In genomic region chr18:31791817-31792579, GRCh38 we compare ENCODE assay signal across 10 cellular contexts.
A peak's percentile ranks its signal among the peaks of the same experiment; 100 is the strongest.
DNase-seq lines count a peak whose midpoint lies in the region; ATAC-seq lines count a peak whose summit lies in the region.
"Had no signal": no experiment of that assay in that cellular context is flagged by ENCODE, and none has a peak within 500 bp of the region (broad histone marks: within the 10 kb centered on the region; RNA-seq: fewer than 3 reads in every experiment).

No MANE protein-coding gene starts in this region.

- ATAC-seq in GM19438 (IDR thresholded peaks at IDR 0.05; ENCODE audit: low read depth, unreplicated experiment) (peak; percentile 94), HG03025 (IDR thresholded peaks at IDR 0.05; ENCODE audit: low FRiP score, unreplicated experiment) (peak; percentile 95)

- peak; percentile 91 for DNase-seq in CD1c-positive myeloid dendritic cell (ENCODE audit: extremely low spot score)
- peak; percentile 96 for DNase-seq in NOMO-1 treated with DMSO at 0.1 percent for 48 hours (lab: John Stamatoyannopoulos, UW; ENCODE audit: unreplicated experiment)
- no peak for DNase-seq in NCI-H2107 (lab: John Stamatoyannopoulos, UW)
- DNase-seq in NAMALWA (ENCODE audit: low spot score) = no peak
- DNase-seq in putamen (ENCODE audit: low spot score) = no peak
- no peak for DNase-seq in stimulated activated CD4-positive, alpha-beta T cell treated with anti-CD3 and anti-CD28 coated beads, Interleukin-4, amount 100 ng/mL, for 4 hours
- DNase-seq: NCI-H1417; stimulated activated CD4-positive, alpha-beta T cell treated with anti-CD3 and anti-CD28 coated beads, Interleukin-4, amount 100 ng/mL, for 24 hours had no signal

Comparison
In these comparisons a context has a peak if more than half of its experiments do, and no peak if none do; other contexts are left out.
1. DNase-seq: peak in CD1c-positive myeloid dendritic cell (single experiment) and NOMO-1 treated with DMSO at 0.1 percent for 48 hours (single experiment); none in NCI-H2107 (single experiment), NAMALWA (single experiment), putamen (single experiment) and stimulated activated CD4-positive, alpha-beta T cell treated with anti-CD3 and anti-CD28 coated beads, Interleukin-4, amount 100 ng/mL, for 4 hours (0 of 2).